Comparison of ENCODE assay signal across 8 cellular contexts in genomic region chr1:158248122-158248521, GRCh38. TPM values are rescaled to one million over a fixed set of nuclear protein-coding genes. Genes with fewer than 3 reads are reported as not detected.
DNase-seq lines count a peak whose midpoint lies in the region; ATAC-seq and TF ChIP-seq lines count a peak whose summit lies in the region.

No MANE protein-coding gene starts in this region.

- no peaks in the 10 kb centered on the region for H3K36me3 ChIP-seq in uterus

- no peak for TF ChIP-seq POLR2A in uterus (IDR thresholded peaks at IDR 0.05)

- peak; percentile 86 for ATAC-seq in GM18511 (IDR thresholded peaks at IDR 0.05; ENCODE audit: unreplicated experiment)
- peak; percentile 70 for ATAC-seq in HG02884 (IDR thresholded peaks at IDR 0.05; ENCODE audit: unreplicated experiment)

- H3K27me3 ChIP-seq in uterus, result no peaks in the 10 kb centered on the region

- H3K27ac ChIP-seq in uterus, result no peak overlapping the region

- H3K27me3 Mint-ChIP-seq in T-helper 1 cell treated with Interleukin-12 subunit alpha and Interleukin-12 subunit beta and Interleukin-4 antibody, amounts not matched to agents 30 μg/mL and 1 μg/mL, for 36 hours (ENCODE audit: low read depth), result peaks cover 57% of the 10 kb centered on the region

- intact Hi-C loops in uterus (cut with DNase I; ENCODE audit: low total_unique reads), result no loop called here

- DNase-seq in myocyte (ENCODE audit: low read depth) (peak; percentile 1), uterus (no peak), AG20443 (ENCODE audit: low spot score) (no peak), dedifferentiated amniotic fluid mesenchymal stem cell (ENCODE audit: extremely low spot score) (no peak), DMS153 (lab: John Stamatoyannopoulos, UW) (no peak)

- H3K9me3 Mint-ChIP-seq in T-helper 1 cell treated with Interleukin-12 subunit alpha and Interleukin-12 subunit beta and Interleukin-4 antibody, amounts not matched to agents 30 μg/mL and 1 μg/mL, for 36 hours, result peaks cover 4% of the 10 kb centered on the region

- TF ChIP-seq CTCF in uterus (IDR thresholded peaks at IDR 0.05), result no peak

- no peaks in the 10 kb centered on the region for H3K9me3 ChIP-seq in uterus

- H3K4me1 ChIP-seq in uterus, result no peaks in the 10 kb centered on the region

- H3K4me3 Mint-ChIP-seq in T-helper 1 cell treated with Interleukin-12 subunit alpha and Interleukin-12 subunit beta and Interleukin-4 antibody, amounts not matched to agents 30 μg/mL and 1 μg/mL, for 36 hours, result peak overlapping the region; percentile 6

- H3K4me1 Mint-ChIP-seq in T-helper 1 cell treated with Interleukin-12 subunit alpha and Interleukin-12 subunit beta and Interleukin-4 antibody, amounts not matched to agents 30 μg/mL and 1 μg/mL, for 36 hours (ENCODE audit: low read depth), result peaks cover 18% of the 10 kb centered on the region

- H3K27ac Mint-ChIP-seq in T-helper 1 cell treated with Interleukin-12 subunit alpha and Interleukin-12 subunit beta and Interleukin-4 antibody, amounts not matched to agents 30 μg/mL and 1 μg/mL, for 36 hours, result peak overlapping the region; percentile 47

- no peaks in the 10 kb centered on the region for H3K36me3 Mint-ChIP-seq in T-helper 1 cell treated with Interleukin-12 subunit alpha and Interleukin-12 subunit beta and Interleukin-4 antibody, amounts not matched to agents 30 μg/mL and 1 μg/mL, for 36 hours (ENCODE audit: low read depth)

- H3K4me3 ChIP-seq in uterus, result no peak overlapping the region

RNA-seq across cellular contexts. Expression of gene CD1A, which starts 6.1 kb away (rescaled TPM):
- total RNA-seq in myocyte (not detected in 2 replicates), uterus (not detected)
- polyA plus RNA-seq in myocyte (2012), result not detected

RNA-seq across cellular contexts. Expression of gene CD1C, which starts 41.6 kb away (rescaled TPM):
- total RNA-seq in myocyte (not detected in 2 replicates), uterus (1 to 10 TPM in 1 of 4 donors, under 1 TPM in 1, not detected in 2; 0.55 to 1.9 TPM)
- polyA plus RNA-seq in myocyte (2012), result not detected
